Comparison of ENCODE assay signal across 8 cellular contexts in genomic region chr1:53195913-53196484, GRCh38. TPM values are rescaled to one million over a fixed set of nuclear protein-coding genes. Genes with fewer than 3 reads are reported as not detected.
DNase-seq lines count a peak whose midpoint lies in the region; ATAC-seq and TF ChIP-seq lines count a peak whose summit lies in the region.

No MANE protein-coding gene starts in this region.

- peak overlapping the region; percentile 95 to 97 (median 96) for H3K27ac Mint-ChIP-seq in nephron

- peak overlapping the region; percentile 90 to 94 for H3K9ac ChIP-seq in duodenal mucosa (ENCODE audit: low read depth in 1 of 2, low read length in 2 of 2)

- CTCF ChIA-PET in AG04450 (lab: Charles Lee), result interaction anchor here (0.6 to 2.0 kb wide), 4 partner anchors 10 to 276 kb away, joined by 3 to 11 read pairs (median 3); no protein-coding TSS in a partner anchor

- H3K9me3 ChIP-seq in AG04450 (ENCODE audit: control insufficient read depth, insufficient read depth, low read length) (no peaks in the 10 kb centered on the region), duodenal mucosa (ENCODE audit: control insufficient read depth in 1 of 2, low read length in 2 of 2) (no peaks in the 10 kb centered on the region)

- H3K4me1 Mint-ChIP-seq in nephron, result peaks cover 33% of the 10 kb centered on the region

- TF ChIP-seq CTCF in AG04450 (IDR thresholded peaks at IDR 0.05; ENCODE audit: low read depth, low read length) (no peak), nephron (IDR thresholded peaks at IDR 0.05; ENCODE audit: unreplicated experiment in 3 of 3) (no peak)

- peaks cover 3% of the 10 kb centered on the region for H3K27me3 Mint-ChIP-seq in nephron (ENCODE audit: low read depth)

- POLR2A ChIA-PET in AG04450 (lab: Yijun Ruan, JAX), result interaction anchor here (0.6 to 1.0 kb wide), 4 partner anchors 12 to 133 kb away, joined by 3 to 4 read pairs (median 3); no protein-coding TSS in a partner anchor

- H3K27me3 ChIP-seq in AG04450 (ENCODE audit: control insufficient read depth, insufficient read depth, low read length), result no peaks in the 10 kb centered on the region
- no peaks in the 10 kb centered on the region for H3K27me3 ChIP-seq in duodenal mucosa (ENCODE audit: control insufficient read depth in 1 of 2, insufficient read depth in 2 of 2, low read length in 2 of 2)

- peaks cover 0 to 6% of the 10 kb centered on the region in 2 donors for H3K36me3 ChIP-seq in duodenal mucosa (ENCODE audit: control insufficient read depth in 1 of 2, insufficient read depth in 2 of 2, low read length in 2 of 2)

- H3K4me3 ChIP-seq in AG04450 (ENCODE audit: low read depth, low read length) (peak overlapping the region; percentile 80), duodenal mucosa (ENCODE audit: low read depth in 1 of 2, low read length in 2 of 2) (peak overlapping the region; percentile 79 to 94)

- H3K27ac ChIP-seq in AG04450 (ENCODE audit: low read depth, low read length) (no peak overlapping the region), duodenal mucosa (ENCODE audit: low read depth, low read length) (no peak overlapping the region)

- ATAC-seq in GM19438 (IDR thresholded peaks at IDR 0.05; ENCODE audit: low read depth, unreplicated experiment) (peak; percentile 4), GM18867 (IDR thresholded peaks at IDR 0.05; ENCODE audit: unreplicated experiment) (no peak)

- DNase-seq in AG04450 (ENCODE audit: low read depth, low spot score) (no peak), NCI-H2029 treated with DMSO at 0.1 percent for 48 hours (lab: John Stamatoyannopoulos, UW) (peak; percentile 78), dedifferentiated amniotic fluid mesenchymal stem cell (ENCODE audit: extremely low spot score) (no peak), RPMI8226 (no peak)

- peaks cover 6% of the 10 kb centered on the region for H3K36me3 Mint-ChIP-seq in nephron (ENCODE audit: low read depth)

- H3K9me3 Mint-ChIP-seq in nephron, result no peaks in the 10 kb centered on the region

- H3K4me3 Mint-ChIP-seq in nephron, result peak overlapping the region; percentile 86 to 90 (median 87)

- H3K4me1 ChIP-seq in duodenal mucosa (ENCODE audit: control insufficient read depth in 1 of 2, insufficient read depth in 2 of 2, low read length in 2 of 2), result peaks cover 24 to 26% of the 10 kb centered on the region in 2 donors

RNA-seq across cellular contexts. Expression of gene CPT2, which starts 0.6 kb away (rescaled TPM):
- 17.6 and 18.8 TPM in 2 replicates for polyA plus RNA-seq in AG04450 (2011; rRNA removed)
- polyA minus RNA-seq in AG04450 (2011; rRNA and poly(A)+ RNA removed), result 13.6 and 13.7 TPM in 2 replicates

RNA-seq across cellular contexts. Expression of gene CZIB, which starts 24.4 kb away (rescaled TPM):
- polyA plus RNA-seq in AG04450 (2011; rRNA removed), result 82.5 and 89.6 TPM in 2 replicates
- 31.1 and 34.1 TPM in 2 replicates for polyA minus RNA-seq in AG04450 (2011; rRNA and poly(A)+ RNA removed)

RNA-seq across cellular contexts. Expression of gene MAGOH, which starts 42.3 kb away (rescaled TPM):
- 20.3 and 37.6 TPM in 2 replicates for polyA plus RNA-seq in AG04450 (2011; rRNA removed)
- polyA minus RNA-seq in AG04450 (2011; rRNA and poly(A)+ RNA removed), result 45.7 and 46.2 TPM in 2 replicates

RNA-seq across cellular contexts. Expression of gene SLC1A7, which starts 53.6 kb away (rescaled TPM):
- 0.05 and 0.11 TPM in 2 replicates for polyA plus RNA-seq in AG04450 (2011; rRNA removed)
- polyA minus RNA-seq in AG04450 (2011; rRNA and poly(A)+ RNA removed), result not detected in 2 replicates
